7 cellular contexts compared by ENCODE assay signal in the genomic region with DNA sequence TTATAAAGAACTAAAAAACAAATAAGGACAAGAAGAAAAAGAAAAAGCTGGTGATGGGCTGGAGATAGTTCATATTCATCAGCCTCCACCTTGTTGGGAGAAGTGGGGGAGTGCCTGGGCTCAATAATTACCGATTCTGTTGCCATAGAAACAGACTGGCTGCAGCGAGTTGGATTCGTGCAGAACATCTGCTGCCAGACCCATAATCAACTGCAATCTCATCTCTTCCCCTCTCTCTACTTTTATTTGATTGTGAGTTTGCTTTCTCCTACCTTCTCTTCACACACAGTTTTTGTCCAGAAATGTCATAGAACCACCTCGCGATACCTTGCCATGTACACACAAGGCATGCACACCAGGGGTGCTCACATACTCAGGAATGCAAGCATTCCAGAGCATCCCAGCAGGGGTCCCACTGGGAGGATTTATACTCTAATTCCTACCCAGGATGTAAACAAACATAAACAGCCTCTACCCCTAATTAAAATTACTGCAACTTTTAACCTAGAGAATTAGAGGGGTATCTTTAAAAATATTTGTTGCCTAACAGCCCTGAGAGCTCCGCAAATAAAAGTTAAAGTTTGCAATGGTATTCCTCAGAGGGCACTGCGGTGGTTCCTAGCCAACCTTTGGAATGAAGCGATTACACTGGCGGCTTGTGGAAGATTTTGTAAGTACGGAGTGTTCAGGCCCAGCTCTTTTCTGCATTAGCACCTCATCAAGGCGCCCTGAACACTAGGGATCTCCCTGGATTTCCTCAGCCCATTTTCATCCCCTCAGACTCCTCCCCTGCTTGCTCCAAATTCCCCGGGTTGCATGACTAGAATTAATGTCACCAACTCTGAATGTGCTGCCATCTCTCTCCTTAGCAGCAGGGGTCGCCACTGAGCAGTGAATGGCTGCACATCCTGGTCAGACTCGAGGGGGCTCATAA.
DNase-seq lines count a peak whose midpoint lies in the region; ATAC-seq and TF ChIP-seq lines count a peak whose summit lies in the region.

No MANE protein-coding gene starts in this region.

- H3K27ac ChIP-seq in SK-N-SH (ENCODE audit: low read depth in 2 of 2, low read length in 1 of 2) (peak overlapping the region in 1 of 2 experiments; percentile 93; a peak in 2 of 4 replicates), heart right ventricle (no peak overlapping the region)

- peak; percentile 91 for TF ChIP-seq RAD21 in SK-N-SH (IDR thresholded peaks at IDR 0.05; ENCODE audit: low read length)

- TF ChIP-seq CTCF in GM12875 (IDR thresholded peaks at IDR 0.05; ENCODE audit: borderline replicate concordance, insufficient read depth, low read depth, low read length): peak; percentile 93
- TF ChIP-seq CTCF in SK-N-SH (IDR thresholded peaks at IDR 0.05): peak; percentile 99
- peak; percentile 68 to 88 (median 79) for TF ChIP-seq CTCF in heart right ventricle (IDR thresholded peaks at IDR 0.05)

- ATAC-seq in heart right ventricle (peak in 6 of 8 donors; percentile 61 to 75 (median 69)), GM18502 (IDR thresholded peaks at IDR 0.05; ENCODE audit: poor library complexity, unreplicated experiment) (no peak)

- H3K36me3 ChIP-seq in SK-N-SH (replicated peaks in 1 of 2; ENCODE audit: control insufficient read depth in 1 of 2, insufficient read depth in 2 of 2, low read length in 1 of 2): no peaks in the 10 kb centered on the region
- H3K36me3 ChIP-seq in adipocyte (ENCODE audit: control insufficient read depth, insufficient read depth, low read length, severe bottlenecking): no peaks in the 10 kb centered on the region
- H3K36me3 ChIP-seq in heart right ventricle: no peaks in the 10 kb centered on the region

- H3K79me2 ChIP-seq in SK-N-SH (ENCODE audit: insufficient read depth): no peaks in the 10 kb centered on the region

- peaks cover 0 to 35% of the 10 kb centered on the region in 2 experiments; a peak in 2 of 4 replicates for H3K4me1 ChIP-seq in SK-N-SH (ENCODE audit: control insufficient read depth in 1 of 2, insufficient read depth in 2 of 2, low read depth in 1 of 2, low read length in 1 of 2)
- H3K4me1 ChIP-seq in adipocyte (ENCODE audit: control insufficient read depth, insufficient read depth, low read length): peaks cover 11% of the 10 kb centered on the region
- H3K4me1 ChIP-seq in heart right ventricle: peaks cover 0 to 29% (median 11%) of the 10 kb centered on the region in 9 donors

- intact Hi-C loops in heart right ventricle (cut with DNase I): loop anchor here (1.0 to 5.0 kb wide), 4 partner anchors 196 to 211 kb away; no protein-coding TSS in a partner anchor

- CTCF ChIA-PET in SK-N-SH (lab: Yijun Ruan, JAX): interaction anchor here (0.5 to 24.0 kb wide), 59 partner anchors 10 to 1179 kb away, joined by 3 to 460 read pairs (median 5); no protein-coding TSS in a partner anchor

- no peaks in the 10 kb centered on the region for H4K20me1 ChIP-seq in SK-N-SH (ENCODE audit: insufficient read depth)

- H3K9ac ChIP-seq in SK-N-SH (no peak overlapping the region), adipocyte (ENCODE audit: low read length) (no peak overlapping the region)

- DNase-seq in Jurkat, Clone E6-1 (ENCODE audit: low read depth, low spot score): peak; percentile 37
- DNase-seq in SK-N-SH (peak; percentile 79), adipocyte (ENCODE audit: low read depth) (peak; percentile 76), heart right ventricle (peak; percentile 48 to 60), renal cortical epithelial cell (ENCODE audit: low read depth) (peak; percentile 47)

- no peaks in the 10 kb centered on the region for H3K9me3 ChIP-seq in SK-N-SH
- no peaks in the 10 kb centered on the region for H3K9me3 ChIP-seq in adipocyte (ENCODE audit: control insufficient read depth, low read length)
- no peaks in the 10 kb centered on the region for H3K9me3 ChIP-seq in heart right ventricle

- no peaks in the 10 kb centered on the region for H3K9me2 ChIP-seq in SK-N-SH

- WGBS in SK-N-SH (ENCODE audit: low lambda C conversion rate): 7% methylated on average over 14 of the region's 14 CpGs
- WGBS in heart right ventricle, 2 donors: 51 to 53% methylated on average over 14 of the region's 14 CpGs

- peak overlapping the region; percentile 3; the same call in 1 of the 2 replicates for H3K4me2 ChIP-seq in SK-N-SH

- peaks cover 32% of the 10 kb centered on the region; the same call in 1 of the 2 replicates for H3K27me3 ChIP-seq in SK-N-SH (ENCODE audit: insufficient read depth)
- peaks cover 27% of the 10 kb centered on the region for H3K27me3 ChIP-seq in adipocyte (replicated peaks; ENCODE audit: control insufficient read depth, insufficient read depth, low read length)
- H3K27me3 ChIP-seq in heart right ventricle: peaks cover 0 to 4% (median 0%) of the 10 kb centered on the region in 7 donors

- peak in 1 of 2 experiments; percentile 49; a peak in 2 of 4 replicates for TF ChIP-seq EP300 in SK-N-SH (IDR thresholded peaks at IDR 0.05; ENCODE audit: borderline replicate concordance in 1 of 2, low read depth in 1 of 2, low read length in 1 of 2)

- H3K4me3 ChIP-seq in GM12875 (ENCODE audit: low read depth, low read length) (no peak overlapping the region), SK-N-SH (ENCODE audit: low read depth in 2 of 2, low read length in 1 of 2) (peak overlapping the region; percentile 6 to 56; a peak in 3 of 4 replicates), adipocyte (ENCODE audit: low read length) (no peak overlapping the region), heart right ventricle (no peak overlapping the region)
- H3K4me3 ChIP-seq in Jurkat, Clone E6-1 (ENCODE audit: low read length): no peak overlapping the region

- no peaks in the 10 kb centered on the region for H3F3A ChIP-seq in SK-N-SH (replicated peaks; ENCODE audit: insufficient read depth)

- POLR2A ChIA-PET in SK-N-SH (lab: Yijun Ruan, JAX): interaction anchor here (0.6 to 2.5 kb wide), 6 partner anchors 10 to 196 kb away, joined by 3 to 17 read pairs (median 4); no protein-coding TSS in a partner anchor

- H2AFZ ChIP-seq in SK-N-SH (ENCODE audit: low read depth): no peak overlapping the region

TF ChIP-seq in SK-N-SH, 30 proteins besides CTCF, POLR2A, EP300 and RAD21 (continues in another document):
- TF ChIP-seq EZH2phosphoT487 (IDR thresholded peaks at IDR 0.05; ENCODE audit: borderline replicate concordance, low read depth) (no peak), NRF1 (IDR thresholded peaks at IDR 0.05; ENCODE audit: low read depth, low read length) (peak; percentile 17; the same call in 1 of the 2 replicates), TAF1 (IDR thresholded peaks at IDR 0.05; ENCODE audit: borderline replicate concordance, low read depth, low read length) (no peak), YY1 (IDR thresholded peaks at IDR 0.05; ENCODE audit: low read depth) (no peak), FOXJ3 (CRISPR knock-in tag; IDR thresholded peaks at IDR 0.05) (no peak), RFX5 (IDR thresholded peaks at IDR 0.05; ENCODE audit: low read length) (0 out of 2 replicates have a peak, but pooled peaks have one; percentile 43), FOXM1 (IDR thresholded peaks at IDR 0.05; ENCODE audit: low read depth) (no peak), USF2 (IDR thresholded peaks at IDR 0.05; ENCODE audit: borderline replicate concordance, low read depth, low read length) (no peak), TCF12 (IDR thresholded peaks at IDR 0.05) (0 out of 2 replicates have a peak, but pooled peaks have one; percentile 10), GATA2 (CRISPR knock-in tag; IDR thresholded peaks at IDR 0.05) (peak; percentile 74), SMC3 (IDR thresholded peaks at IDR 0.05; ENCODE audit: low read depth, low read length) (peak; percentile 97), FOSL2 (IDR thresholded peaks at IDR 0.05; ENCODE audit: borderline replicate concordance, low read depth) (no peak), MXI1 (IDR thresholded peaks at IDR 0.05; ENCODE audit: low read depth, low read length) (peak; percentile 29; the same call in 1 of the 2 replicates), GABPA (IDR thresholded peaks at IDR 0.05; ENCODE audit: low read depth) (no peak), MEF2A (IDR thresholded peaks at IDR 0.05; ENCODE audit: borderline replicate concordance, low read depth) (no peak), RXRA (IDR thresholded peaks at IDR 0.05; ENCODE audit: borderline replicate concordance, low read depth) (no peak)
- TF ChIP-seq, protein P1, sequence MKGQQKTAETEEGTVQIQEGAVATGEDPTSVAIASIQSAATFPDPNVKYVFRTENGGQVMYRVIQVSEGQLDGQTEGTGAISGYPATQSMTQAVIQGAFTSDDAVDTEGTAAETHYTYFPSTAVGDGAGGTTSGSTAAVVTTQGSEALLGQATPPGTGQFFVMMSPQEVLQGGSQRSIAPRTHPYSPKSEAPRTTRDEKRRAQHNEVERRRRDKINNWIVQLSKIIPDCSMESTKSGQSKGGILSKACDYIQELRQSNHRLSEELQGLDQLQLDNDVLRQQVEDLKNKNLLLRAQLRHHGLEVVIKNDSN (IDR thresholded peaks at IDR 0.05; ENCODE audit: borderline replicate concordance, low read depth): no peak

Comparison
In these comparisons a context has a peak if more than half of its experiments do, and no peak if none do; other contexts are left out.
1. H3K4me3 ChIP-seq: peak in SK-N-SH (2 of 2); none in GM12875 (single experiment), Jurkat, Clone E6-1 (single experiment), adipocyte (single experiment) and heart right ventricle (0 of 10).
2. Peak in every context shown above with its lines, with median percentiles within 50 percentile points of each other: CTCF ChIP-seq and DNase-seq.